Comparison of ENCODE assay signal across 9 cellular contexts in the genomic region with DNA sequence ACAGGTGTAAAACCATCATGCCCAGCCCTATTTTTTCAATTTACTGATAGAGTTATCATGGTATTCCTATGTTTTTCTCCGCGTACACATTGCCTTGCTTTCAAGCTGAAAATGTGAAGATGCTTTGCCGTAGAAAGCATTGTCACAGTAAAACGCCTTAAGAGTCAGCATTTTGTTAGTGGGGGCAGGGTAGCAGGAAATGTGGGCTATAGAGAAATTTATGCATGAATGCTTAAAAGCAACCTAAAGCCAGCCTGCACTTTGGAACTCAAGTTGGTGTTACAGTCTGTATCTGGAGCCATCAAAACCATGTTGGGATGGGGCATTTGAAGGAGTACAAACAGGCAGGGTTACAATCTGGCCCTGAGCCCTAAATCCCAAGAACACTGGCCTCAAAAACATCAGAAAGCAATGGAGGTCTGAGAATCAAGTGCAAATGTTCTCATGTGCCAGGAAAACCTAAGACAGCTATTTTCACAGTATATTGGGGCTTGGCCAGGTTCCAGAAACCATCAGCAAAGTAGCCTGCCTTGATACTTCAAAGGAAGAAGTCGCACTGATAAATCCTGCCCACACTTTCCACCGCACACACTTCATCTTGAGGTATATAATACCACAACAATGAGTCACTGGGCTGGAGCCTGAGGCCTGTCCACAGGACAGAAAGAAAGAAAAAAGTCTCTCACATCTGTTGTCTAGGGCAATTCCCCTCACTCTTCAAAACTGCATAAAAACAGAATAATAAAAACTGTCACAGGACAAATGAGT.
DNase-seq lines count a peak whose midpoint lies in the region; ATAC-seq, FAIRE-seq and TF ChIP-seq lines count a peak whose summit lies in the region.
"Had no signal": no experiment of that assay in that cellular context is flagged by ENCODE, and none has a peak within 500 bp of the region (broad histone marks: within the 10 kb centered on the region; RNA-seq: fewer than 3 reads in every experiment).

No MANE protein-coding gene starts in this region.

- no peaks in the 10 kb centered on the region for H3K9me3 ChIP-seq in HepG2 (ENCODE audit: low read length)

- peaks cover 10% of the 10 kb centered on the region for H3K4me1 ChIP-seq in HepG2 (ENCODE audit: insufficient read depth, low read length)

- no peak for FAIRE-seq in HepG2 (lab: Jason Lieb, UNC)

- no peak overlapping the region for H3K4me3 ChIP-seq in HepG2 (replicated peaks in 1 of 3; ENCODE audit: insufficient read depth in 1 of 3, low read depth in 2 of 3, low read length in 3 of 3)
- H3K4me3 ChIP-seq: lung had no signal

- no peaks in the 10 kb centered on the region for H4K20me1 ChIP-seq in HepG2 (ENCODE audit: insufficient read depth, low read length)

- TF ChIP-seq RAD21 in HepG2 (CRISPR knock-in tag; IDR thresholded peaks at IDR 0.05) = no peak

- H3K36me3 ChIP-seq in HepG2 (replicated peaks in 1 of 2; ENCODE audit: control insufficient read depth in 1 of 2, insufficient read depth in 2 of 2, low read length in 2 of 2) = no peaks in the 10 kb centered on the region

- TF ChIP-seq CTCF in 22Rv1 (IDR thresholded peaks at IDR 0.05) (no peak), HepG2 (CRISPR knock-in tag; IDR thresholded peaks at IDR 0.05) (no peak)

- peak overlapping the region; percentile 14 for H3K4me3 Mint-ChIP-seq in stimulated activated naive CD8-positive, alpha-beta T cell treated with anti-CD3 and anti-CD28 coated beads, Interleukin-15, Interleukin-2, amounts not matched to agents 100 ng/mL and 50 ng/mL, for 24 hours

- BruUV-seq in HepG2 (replicated peaks; lab: Mats Ljungman, UMichigan) = no TSS peak

- ATAC-seq in GM18502 (IDR thresholded peaks at IDR 0.05; ENCODE audit: poor library complexity, unreplicated experiment) = peak; percentile 89
- ATAC-seq in HG03045 (IDR thresholded peaks at IDR 0.05; ENCODE audit: unreplicated experiment) = peak; percentile 92
- no peak for ATAC-seq in HepG2

- peak overlapping the region; percentile 77 for H3K27ac ChIP-seq in 22Rv1
- no peak overlapping the region for H3K27ac ChIP-seq in HepG2 (ENCODE audit: extremely low read length, insufficient read depth, low read length)

- peak overlapping the region; percentile 13 for H3K27ac Mint-ChIP-seq in stimulated activated naive CD8-positive, alpha-beta T cell treated with anti-CD3 and anti-CD28 coated beads, Interleukin-15, Interleukin-2, amounts not matched to agents 100 ng/mL and 50 ng/mL, for 24 hours

- H3K9ac ChIP-seq in HepG2 (ENCODE audit: insufficient read depth, low read depth, low read length) = no peak overlapping the region

- H3K9me3 Mint-ChIP-seq in stimulated activated naive CD8-positive, alpha-beta T cell treated with anti-CD3 and anti-CD28 coated beads, Interleukin-15, Interleukin-2, amounts not matched to agents 100 ng/mL and 50 ng/mL, for 24 hours = no peaks in the 10 kb centered on the region

- DNase-seq in OCI-M2 (lab: John Stamatoyannopoulos, UW; ENCODE audit: unreplicated experiment) = peak; percentile 12
- DNase-seq in activated gamma-delta T cell treated with anti-CD3 and anti-CD28 coated beads, Interleukin-2, amount 50 U/mL, for 16 hours (ENCODE audit: low read depth) = peak; percentile 29
- DNase-seq in HepG2 (ENCODE audit: low spot score) = peak; percentile 51
- DNase-seq in GOT3 (lab: John Stamatoyannopoulos, UW) = no peak

- peaks cover 26% of the 10 kb centered on the region for H3K4me1 Mint-ChIP-seq in stimulated activated naive CD8-positive, alpha-beta T cell treated with anti-CD3 and anti-CD28 coated beads, Interleukin-15, Interleukin-2, amounts not matched to agents 100 ng/mL and 50 ng/mL, for 24 hours (ENCODE audit: low read depth)

- TF ChIP-seq POLR2A in HepG2 (IDR thresholded peaks at IDR 0.05; ENCODE audit: insufficient read depth in 1 of 2, low read depth in 2 of 2, low read length in 2 of 2) = no peak

- no peak overlapping the region for H2AFZ ChIP-seq in HepG2 (ENCODE audit: low read length)

- peaks cover 51% of the 10 kb centered on the region for H3K27me3 Mint-ChIP-seq in stimulated activated naive CD8-positive, alpha-beta T cell treated with anti-CD3 and anti-CD28 coated beads, Interleukin-15, Interleukin-2, amounts not matched to agents 100 ng/mL and 50 ng/mL, for 24 hours

- H3K36me3 Mint-ChIP-seq in stimulated activated naive CD8-positive, alpha-beta T cell treated with anti-CD3 and anti-CD28 coated beads, Interleukin-15, Interleukin-2, amounts not matched to agents 100 ng/mL and 50 ng/mL, for 24 hours (ENCODE audit: low read depth) = no peaks in the 10 kb centered on the region

- H3K79me2 ChIP-seq in HepG2 (ENCODE audit: insufficient read depth, low read length) = no peaks in the 10 kb centered on the region

- no peak for TF ChIP-seq EP300 in HepG2 (IDR thresholded peaks at IDR 0.05; ENCODE audit: low read depth in 2 of 2, low read length in 2 of 2)
- TF ChIP-seq EP300 in HepG2 (CRISPR knock-in tag; IDR thresholded peaks at IDR 0.05; ENCODE audit: borderline replicate concordance) = no peak

- POLR2A ChIA-PET in HepG2 (lab: Yijun Ruan, JAX) = no interaction called here

- peaks cover 0 to 6% of the 10 kb centered on the region in 2 experiments; a peak in 3 of 5 replicates for H3K27me3 ChIP-seq in HepG2 (ENCODE audit: control insufficient read depth in 1 of 2, insufficient read depth in 2 of 2, low read length in 2 of 2)

- no peak overlapping the region for H3K4me2 ChIP-seq in HepG2 (ENCODE audit: low read depth, low read length)

- CTCF ChIA-PET in HepG2 (lab: Yijun Ruan, JAX; ENCODE audit: low intra/inter-chr PET ratio, low total read pairs) = no interaction called here

- intact Hi-C loops in HepG2 (cut with micrococcal nuclease; ENCODE audit: unreplicated experiment) = no loop called here

- in situ Hi-C loops in HepG2 (cut with HindIII; ENCODE audit: extremely low pct_ligation_motif_present, low pct_unique_long_range_greater_than_20kb) = no loop called here

- 43% methylated on average over 6 of the region's 6 CpGs for WGBS in HepG2 (ENCODE audit: low lambda C conversion rate)

TF ChIP-seq in HepG2, 621 proteins besides CTCF, POLR2A, EP300 and RAD21:
- TF ChIP-seq FOSL2 (CRISPR knock-in tag; IDR thresholded peaks at IDR 0.05) = peak; percentile 76
- no peak for TF ChIP-seq HES4 (CRISPR knock-in tag; IDR thresholded peaks at IDR 0.05; ENCODE audit: borderline replicate concordance)
